In the genomic region with DNA sequence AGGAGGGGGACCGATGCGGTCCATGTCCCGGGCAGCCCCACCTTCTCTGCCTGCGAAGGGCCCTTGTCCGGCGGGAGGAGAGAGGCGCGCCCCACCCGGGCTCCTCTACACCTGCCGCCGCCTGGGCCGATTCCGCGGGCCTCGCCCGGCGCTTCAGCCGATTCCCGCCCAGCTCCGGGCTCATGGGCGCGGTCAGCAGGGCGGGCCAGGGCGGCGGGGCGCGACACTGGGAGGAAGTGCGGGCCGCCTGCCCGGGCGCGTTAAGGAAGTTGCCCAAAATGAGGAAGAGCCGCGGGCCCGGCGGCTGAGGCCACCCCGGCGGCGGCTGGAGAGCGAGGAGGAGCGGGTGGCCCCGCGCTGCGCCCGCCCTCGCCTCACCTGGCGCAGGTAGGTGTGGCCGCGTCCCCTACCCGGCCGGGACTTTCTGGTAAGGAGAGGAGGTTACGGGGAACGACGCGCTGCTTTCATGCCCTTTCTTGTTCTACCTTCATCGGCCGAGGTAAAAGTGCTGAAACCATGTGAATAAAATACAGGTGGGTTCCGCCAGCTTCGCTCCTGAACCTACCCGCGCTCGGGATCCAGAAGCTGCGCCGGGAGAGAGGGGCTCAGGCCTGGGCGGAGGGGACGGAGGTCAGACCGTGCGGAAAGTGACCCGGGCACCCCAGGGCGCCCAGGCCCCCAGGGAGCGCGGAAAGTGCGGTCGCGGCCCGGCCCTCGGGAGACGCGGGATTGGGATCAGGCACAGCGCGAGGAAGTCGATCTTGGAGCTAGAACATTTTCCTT, we compare ENCODE assay signal across 1 cellular context.
TF ChIP-seq lines count a peak whose summit lies in the region.

A gene (plus strand): TSS at position 313 of the 783 bp plus-strand sequence. CDS start 42,080 bp downstream, outside the sequence.

TF ChIP-seq in K562, 482 proteins besides CTCF, POLR2A, EP300 and RAD21 (continued from another document and continues in another):
- TF ChIP-seq, protein P1, sequence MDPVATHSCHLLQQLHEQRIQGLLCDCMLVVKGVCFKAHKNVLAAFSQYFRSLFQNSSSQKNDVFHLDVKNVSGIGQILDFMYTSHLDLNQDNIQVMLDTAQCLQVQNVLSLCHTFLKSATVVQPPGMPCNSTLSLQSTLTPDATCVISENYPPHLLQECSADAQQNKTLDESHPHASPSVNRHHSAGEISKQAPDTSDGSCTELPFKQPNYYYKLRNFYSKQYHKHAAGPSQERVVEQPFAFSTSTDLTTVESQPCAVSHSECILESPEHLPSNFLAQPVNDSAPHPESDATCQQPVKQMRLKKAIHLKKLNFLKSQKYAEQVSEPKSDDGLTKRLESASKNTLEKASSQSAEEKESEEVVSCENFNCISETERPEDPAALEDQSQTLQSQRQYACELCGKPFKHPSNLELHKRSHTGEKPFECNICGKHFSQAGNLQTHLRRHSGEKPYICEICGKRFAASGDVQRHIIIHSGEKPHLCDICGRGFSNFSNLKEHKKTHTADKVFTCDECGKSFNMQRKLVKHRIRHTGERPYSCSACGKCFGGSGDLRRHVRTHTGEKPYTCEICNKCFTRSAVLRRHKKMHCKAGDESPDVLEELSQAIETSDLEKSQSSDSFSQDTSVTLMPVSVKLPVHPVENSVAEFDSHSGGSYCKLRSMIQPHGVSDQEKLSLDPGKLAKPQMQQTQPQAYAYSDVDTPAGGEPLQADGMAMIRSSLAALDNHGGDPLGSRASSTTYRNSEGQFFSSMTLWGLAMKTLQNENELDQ (CRISPR knock-in tag; IDR thresholded peaks at IDR 0.05; ENCODE audit: borderline replicate concordance): no peak
- no peak for TF ChIP-seq WHSC1 (IDR thresholded peaks at IDR 0.05; ENCODE audit: low read length)
- TF ChIP-seq L3MBTL2 (IDR thresholded peaks at IDR 0.05): peak; percentile 95
- TF ChIP-seq ELF4 (CRISPR knock-in tag; IDR thresholded peaks at IDR 0.05): no peak
- no peak for TF ChIP-seq TEAD2 (tag; IDR thresholded peaks at IDR 0.05)
- TF ChIP-seq, protein P2, sequence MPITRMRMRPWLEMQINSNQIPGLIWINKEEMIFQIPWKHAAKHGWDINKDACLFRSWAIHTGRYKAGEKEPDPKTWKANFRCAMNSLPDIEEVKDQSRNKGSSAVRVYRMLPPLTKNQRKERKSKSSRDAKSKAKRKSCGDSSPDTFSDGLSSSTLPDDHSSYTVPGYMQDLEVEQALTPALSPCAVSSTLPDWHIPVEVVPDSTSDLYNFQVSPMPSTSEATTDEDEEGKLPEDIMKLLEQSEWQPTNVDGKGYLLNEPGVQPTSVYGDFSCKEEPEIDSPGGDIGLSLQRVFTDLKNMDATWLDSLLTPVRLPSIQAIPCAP (CRISPR knock-in tag; IDR thresholded peaks at IDR 0.05; ENCODE audit: borderline replicate concordance): no peak
- no peak for TF ChIP-seq SMAD2 (IDR thresholded peaks at IDR 0.05; ENCODE audit: low read depth, low read length)
- no peak for TF ChIP-seq MYBL2 (IDR thresholded peaks at IDR 0.05; ENCODE audit: low read depth)
- TF ChIP-seq MYBL2 (CRISPR knock-in tag; IDR thresholded peaks at IDR 0.05; ENCODE audit: borderline replicate concordance): no peak
- no peak for TF ChIP-seq KLF16 (IDR thresholded peaks at IDR 0.05)
- TF ChIP-seq ZNF77 (CRISPR knock-in tag; IDR thresholded peaks at IDR 0.05): no peak
- TF ChIP-seq ZNF764 (CRISPR knock-in tag; IDR thresholded peaks at IDR 0.05; ENCODE audit: low read depth): no peak
- TF ChIP-seq POLR2H (tag; IDR thresholded peaks at IDR 0.05; ENCODE audit: low read depth): peak; percentile 10; the same call in 1 of the 2 replicates
- TF ChIP-seq ZNF589 (CRISPR knock-in tag; IDR thresholded peaks at IDR 0.05; ENCODE audit: low read depth): no peak
- no peak for TF ChIP-seq CHCHD3 (CRISPR knock-in tag; IDR thresholded peaks at IDR 0.05)
- no peak for TF ChIP-seq ZNF717 (CRISPR knock-in tag; IDR thresholded peaks at IDR 0.05)
- TF ChIP-seq EP400 (IDR thresholded peaks at IDR 0.05): no peak
- TF ChIP-seq XRCC3 (IDR thresholded peaks at IDR 0.05): no peak
- TF ChIP-seq ZFPM2 (CRISPR knock-in tag; IDR thresholded peaks at IDR 0.05): no peak
- TF ChIP-seq ZBTB1 (CRISPR knock-in tag; IDR thresholded peaks at IDR 0.05; ENCODE audit: borderline replicate concordance, low read depth): no peak
- no peak for TF ChIP-seq FOXM1 (IDR thresholded peaks at IDR 0.05; ENCODE audit: low read depth)
- TF ChIP-seq FOXM1 (CRISPR knock-in tag; IDR thresholded peaks at IDR 0.05; ENCODE audit: low read depth): no peak
- no peak for TF ChIP-seq FOXK1 (CRISPR knock-in tag; IDR thresholded peaks at IDR 0.05; ENCODE audit: borderline replicate concordance)
- TF ChIP-seq, protein P3, sequence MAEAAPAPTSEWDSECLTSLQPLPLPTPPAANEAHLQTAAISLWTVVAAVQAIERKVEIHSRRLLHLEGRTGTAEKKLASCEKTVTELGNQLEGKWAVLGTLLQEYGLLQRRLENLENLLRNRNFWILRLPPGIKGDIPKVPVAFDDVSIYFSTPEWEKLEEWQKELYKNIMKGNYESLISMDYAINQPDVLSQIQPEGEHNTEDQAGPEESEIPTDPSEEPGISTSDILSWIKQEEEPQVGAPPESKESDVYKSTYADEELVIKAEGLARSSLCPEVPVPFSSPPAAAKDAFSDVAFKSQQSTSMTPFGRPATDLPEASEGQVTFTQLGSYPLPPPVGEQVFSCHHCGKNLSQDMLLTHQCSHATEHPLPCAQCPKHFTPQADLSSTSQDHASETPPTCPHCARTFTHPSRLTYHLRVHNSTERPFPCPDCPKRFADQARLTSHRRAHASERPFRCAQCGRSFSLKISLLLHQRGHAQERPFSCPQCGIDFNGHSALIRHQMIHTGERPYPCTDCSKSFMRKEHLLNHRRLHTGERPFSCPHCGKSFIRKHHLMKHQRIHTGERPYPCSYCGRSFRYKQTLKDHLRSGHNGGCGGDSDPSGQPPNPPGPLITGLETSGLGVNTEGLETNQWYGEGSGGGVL (CRISPR knock-in tag; IDR thresholded peaks at IDR 0.05): no peak
- TF ChIP-seq SMAD1 (IDR thresholded peaks at IDR 0.05; ENCODE audit: low read depth, low read length, partially characterized antibody): no peak
- TF ChIP-seq GABPA (tag; conservative IDR thresholded peaks at IDR 0.05; ENCODE audit: low read depth): peak; percentile 66; the same call in 1 of the 2 replicates
- TF ChIP-seq FUS (optimal IDR thresholded peaks at IDR 0.05; ENCODE audit: low read depth, low read length): no peak
- TF ChIP-seq, protein P4, sequence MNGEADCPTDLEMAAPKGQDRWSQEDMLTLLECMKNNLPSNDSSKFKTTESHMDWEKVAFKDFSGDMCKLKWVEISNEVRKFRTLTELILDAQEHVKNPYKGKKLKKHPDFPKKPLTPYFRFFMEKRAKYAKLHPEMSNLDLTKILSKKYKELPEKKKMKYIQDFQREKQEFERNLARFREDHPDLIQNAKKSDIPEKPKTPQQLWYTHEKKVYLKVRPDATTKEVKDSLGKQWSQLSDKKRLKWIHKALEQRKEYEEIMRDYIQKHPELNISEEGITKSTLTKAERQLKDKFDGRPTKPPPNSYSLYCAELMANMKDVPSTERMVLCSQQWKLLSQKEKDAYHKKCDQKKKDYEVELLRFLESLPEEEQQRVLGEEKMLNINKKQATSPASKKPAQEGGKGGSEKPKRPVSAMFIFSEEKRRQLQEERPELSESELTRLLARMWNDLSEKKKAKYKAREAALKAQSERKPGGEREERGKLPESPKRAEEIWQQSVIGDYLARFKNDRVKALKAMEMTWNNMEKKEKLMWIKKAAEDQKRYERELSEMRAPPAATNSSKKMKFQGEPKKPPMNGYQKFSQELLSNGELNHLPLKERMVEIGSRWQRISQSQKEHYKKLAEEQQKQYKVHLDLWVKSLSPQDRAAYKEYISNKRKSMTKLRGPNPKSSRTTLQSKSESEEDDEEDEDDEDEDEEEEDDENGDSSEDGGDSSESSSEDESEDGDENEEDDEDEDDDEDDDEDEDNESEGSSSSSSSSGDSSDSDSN (IDR thresholded peaks at IDR 0.05; ENCODE audit: borderline replicate concordance in 1 of 2, low read depth in 2 of 2, low read length in 2 of 2): peak; percentile 67 to 94; a peak in 3 of 4 replicates
- TF ChIP-seq CSDE1 (IDR thresholded peaks at IDR 0.05): no peak
- TF ChIP-seq ZNF551 (CRISPR knock-in tag; IDR thresholded peaks at IDR 0.05): no peak
- TF ChIP-seq TAF7 (tag; IDR thresholded peaks at IDR 0.05): no peak
- TF ChIP-seq, protein P5, sequence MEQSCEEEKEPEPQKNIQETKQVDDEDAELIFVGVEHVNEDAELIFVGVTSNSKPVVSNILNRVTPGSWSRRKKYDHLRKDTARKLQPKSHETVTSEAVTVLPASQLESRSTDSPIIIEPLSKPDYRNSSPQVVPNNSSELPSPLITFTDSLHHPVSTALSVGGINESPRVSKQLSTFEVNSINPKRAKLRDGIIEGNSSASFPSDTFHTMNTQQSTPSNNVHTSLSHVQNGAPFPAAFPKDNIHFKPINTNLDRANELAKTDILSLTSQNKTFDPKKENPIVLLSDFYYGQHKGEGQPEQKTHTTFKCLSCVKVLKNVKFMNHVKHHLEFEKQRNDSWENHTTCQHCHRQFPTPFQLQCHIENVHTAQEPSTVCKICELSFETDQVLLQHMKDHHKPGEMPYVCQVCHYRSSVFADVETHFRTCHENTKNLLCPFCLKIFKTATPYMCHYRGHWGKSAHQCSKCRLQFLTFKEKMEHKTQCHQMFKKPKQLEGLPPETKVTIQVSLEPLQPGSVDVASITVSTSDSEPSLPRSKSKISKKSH (CRISPR knock-in tag; IDR thresholded peaks at IDR 0.05): no peak
- peak; percentile 36; the same call in 1 of the 2 replicates for TF ChIP-seq MYC (IDR thresholded peaks at IDR 0.05; ENCODE audit: low read depth, low read length)
- no peak for TF ChIP-seq MYC (CRISPR knock-in tag; IDR thresholded peaks at IDR 0.05; ENCODE audit: borderline replicate concordance, low read depth)
- TF ChIP-seq YBX1 (IDR thresholded peaks at IDR 0.05): no peak
- TF ChIP-seq, protein P6, sequence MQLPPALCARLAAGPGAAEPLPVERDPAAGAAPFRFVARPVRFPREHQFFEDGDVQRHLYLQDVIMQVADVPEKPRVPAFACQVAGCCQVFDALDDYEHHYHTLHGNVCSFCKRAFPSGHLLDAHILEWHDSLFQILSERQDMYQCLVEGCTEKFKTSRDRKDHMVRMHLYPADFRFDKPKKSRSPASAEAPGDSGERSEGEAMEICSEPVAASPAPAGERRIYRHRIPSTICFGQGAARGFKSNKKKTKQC (CRISPR knock-in tag; IDR thresholded peaks at IDR 0.05): no peak
- no peak for TF ChIP-seq ZNF696 (CRISPR knock-in tag; conservative IDR thresholded peaks at IDR 0.05)
- TF ChIP-seq ZBTB8A (IDR thresholded peaks at IDR 0.05; ENCODE audit: partially characterized antibody): no peak
- no peak for TF ChIP-seq NFRKB (IDR thresholded peaks at IDR 0.05; ENCODE audit: low read depth)
- peak in 1 of 2 experiments; percentile 39; a peak in 1 of 4 replicates for TF ChIP-seq NONO (IDR thresholded peaks at IDR 0.05; ENCODE audit: low read depth in 2 of 2, low read length in 1 of 2)
- TF ChIP-seq ZNF311 (CRISPR knock-in tag; IDR thresholded peaks at IDR 0.05): no peak
- TF ChIP-seq FOXJ3 (CRISPR knock-in tag; IDR thresholded peaks at IDR 0.05): no peak
- TF ChIP-seq PHF20 (IDR thresholded peaks at IDR 0.05; ENCODE audit: partially characterized antibody): peak; percentile 9
- no peak for TF ChIP-seq MTA3 (IDR thresholded peaks at IDR 0.05; ENCODE audit: borderline replicate concordance)
- TF ChIP-seq ESRRA (IDR thresholded peaks at IDR 0.05; ENCODE audit: borderline replicate concordance, low read depth): no peak
- TF ChIP-seq, protein P7, sequence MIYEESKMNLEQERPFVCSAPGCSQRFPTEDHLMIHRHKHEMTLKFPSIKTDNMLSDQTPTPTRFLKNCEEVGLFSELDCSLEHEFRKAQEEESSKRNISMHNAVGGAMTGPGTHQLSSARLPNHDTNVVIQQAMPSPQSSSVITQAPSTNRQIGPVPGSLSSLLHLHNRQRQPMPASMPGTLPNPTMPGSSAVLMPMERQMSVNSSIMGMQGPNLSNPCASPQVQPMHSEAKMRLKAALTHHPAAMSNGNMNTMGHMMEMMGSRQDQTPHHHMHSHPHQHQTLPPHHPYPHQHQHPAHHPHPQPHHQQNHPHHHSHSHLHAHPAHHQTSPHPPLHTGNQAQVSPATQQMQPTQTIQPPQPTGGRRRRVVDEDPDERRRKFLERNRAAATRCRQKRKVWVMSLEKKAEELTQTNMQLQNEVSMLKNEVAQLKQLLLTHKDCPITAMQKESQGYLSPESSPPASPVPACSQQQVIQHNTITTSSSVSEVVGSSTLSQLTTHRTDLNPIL (CRISPR knock-in tag; IDR thresholded peaks at IDR 0.05): no peak
- no peak for TF ChIP-seq ZNF41 (CRISPR knock-in tag; conservative IDR thresholded peaks at IDR 0.05)
- TF ChIP-seq CBX1 (IDR thresholded peaks at IDR 0.05; ENCODE audit: low read depth): no peak
- TF ChIP-seq, protein P8, sequence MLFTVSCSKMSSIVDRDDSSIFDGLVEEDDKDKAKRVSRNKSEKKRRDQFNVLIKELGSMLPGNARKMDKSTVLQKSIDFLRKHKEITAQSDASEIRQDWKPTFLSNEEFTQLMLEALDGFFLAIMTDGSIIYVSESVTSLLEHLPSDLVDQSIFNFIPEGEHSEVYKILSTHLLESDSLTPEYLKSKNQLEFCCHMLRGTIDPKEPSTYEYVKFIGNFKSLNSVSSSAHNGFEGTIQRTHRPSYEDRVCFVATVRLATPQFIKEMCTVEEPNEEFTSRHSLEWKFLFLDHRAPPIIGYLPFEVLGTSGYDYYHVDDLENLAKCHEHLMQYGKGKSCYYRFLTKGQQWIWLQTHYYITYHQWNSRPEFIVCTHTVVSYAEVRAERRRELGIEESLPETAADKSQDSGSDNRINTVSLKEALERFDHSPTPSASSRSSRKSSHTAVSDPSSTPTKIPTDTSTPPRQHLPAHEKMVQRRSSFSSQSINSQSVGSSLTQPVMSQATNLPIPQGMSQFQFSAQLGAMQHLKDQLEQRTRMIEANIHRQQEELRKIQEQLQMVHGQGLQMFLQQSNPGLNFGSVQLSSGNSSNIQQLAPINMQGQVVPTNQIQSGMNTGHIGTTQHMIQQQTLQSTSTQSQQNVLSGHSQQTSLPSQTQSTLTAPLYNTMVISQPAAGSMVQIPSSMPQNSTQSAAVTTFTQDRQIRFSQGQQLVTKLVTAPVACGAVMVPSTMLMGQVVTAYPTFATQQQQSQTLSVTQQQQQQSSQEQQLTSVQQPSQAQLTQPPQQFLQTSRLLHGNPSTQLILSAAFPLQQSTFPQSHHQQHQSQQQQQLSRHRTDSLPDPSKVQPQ (CRISPR knock-in tag; IDR thresholded peaks at IDR 0.05; ENCODE audit: borderline replicate concordance): no peak
- TF ChIP-seq STAG1 (CRISPR knock-in tag; IDR thresholded peaks at IDR 0.05; ENCODE audit: borderline replicate concordance): no peak
- peak; percentile 56; the same call in 1 of the 2 replicates for TF ChIP-seq SMAD4 (CRISPR knock-in tag; conservative IDR thresholded peaks at IDR 0.05)
- TF ChIP-seq, protein P9, sequence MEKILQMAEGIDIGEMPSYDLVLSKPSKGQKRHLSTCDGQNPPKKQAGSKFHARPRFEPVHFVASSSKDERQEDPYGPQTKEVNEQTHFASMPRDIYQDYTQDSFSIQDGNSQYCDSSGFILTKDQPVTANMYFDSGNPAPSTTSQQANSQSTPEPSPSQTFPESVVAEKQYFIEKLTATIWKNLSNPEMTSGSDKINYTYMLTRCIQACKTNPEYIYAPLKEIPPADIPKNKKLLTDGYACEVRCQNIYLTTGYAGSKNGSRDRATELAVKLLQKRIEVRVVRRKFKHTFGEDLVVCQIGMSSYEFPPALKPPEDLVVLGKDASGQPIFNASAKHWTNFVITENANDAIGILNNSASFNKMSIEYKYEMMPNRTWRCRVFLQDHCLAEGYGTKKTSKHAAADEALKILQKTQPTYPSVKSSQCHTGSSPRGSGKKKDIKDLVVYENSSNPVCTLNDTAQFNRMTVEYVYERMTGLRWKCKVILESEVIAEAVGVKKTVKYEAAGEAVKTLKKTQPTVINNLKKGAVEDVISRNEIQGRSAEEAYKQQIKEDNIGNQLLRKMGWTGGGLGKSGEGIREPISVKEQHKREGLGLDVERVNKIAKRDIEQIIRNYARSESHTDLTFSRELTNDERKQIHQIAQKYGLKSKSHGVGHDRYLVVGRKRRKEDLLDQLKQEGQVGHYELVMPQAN (IDR thresholded peaks at IDR 0.05; ENCODE audit: borderline replicate concordance): no peak
- TF ChIP-seq NEUROD1 (IDR thresholded peaks at IDR 0.05; ENCODE audit: borderline replicate concordance, low read depth, low read length, partially characterized antibody): no peak
